In the genomic region with DNA sequence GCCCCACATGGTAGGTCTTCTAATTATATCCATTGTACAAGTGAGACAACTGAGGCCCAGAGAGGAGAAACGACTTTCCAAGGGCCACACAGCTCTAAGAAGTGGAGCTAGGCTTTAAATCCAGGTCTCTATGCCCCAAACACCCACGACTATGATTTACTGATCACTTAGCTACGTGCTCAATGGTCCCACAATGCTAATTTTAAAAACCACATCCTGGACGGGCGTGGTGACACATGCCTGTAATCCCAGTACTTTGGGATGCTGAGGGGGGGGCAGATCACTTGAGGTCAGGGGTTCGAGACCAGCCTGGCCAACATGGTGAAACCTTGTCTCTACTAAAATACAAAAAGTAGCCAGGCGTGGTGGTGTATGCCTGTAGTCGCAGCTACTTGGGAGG, we compare ENCODE assay signal across 12 cellular contexts. TPM values are rescaled to one million over a fixed set of nuclear protein-coding genes. Genes with fewer than 3 reads are reported as not detected.
DNase-seq lines count a peak whose midpoint lies in the region; ATAC-seq and TF ChIP-seq lines count a peak whose summit lies in the region.
"Had no signal": no experiment of that assay in that cellular context is flagged by ENCODE, and none has a peak within 500 bp of the region (broad histone marks: within the 10 kb centered on the region; RNA-seq: fewer than 3 reads in every experiment).

No MANE protein-coding gene starts in this region.

- H3K27ac ChIP-seq in left ventricle myocardium inferior (replicated peaks): peak overlapping the region; percentile 90
- H3K27ac ChIP-seq: SJCRH30 had no signal

- no peak for DNase-seq in left ventricle myocardium inferior
- DNase-seq in cardiac septum (ENCODE audit: low spot score): no peak
- no peak for DNase-seq in activated T-helper 1 cell treated with anti-CD3 and anti-CD28 coated beads, Interleukin-12 subunit alpha, Interleukin-12 subunit beta, Interleukin-2, Interleukin-4 antibody, amounts not matched to agents 30 ng/mL and 10 ng/mL and 1 ng/mL, durations not matched to agents 14 hours and 24 hours and 36 hours (ENCODE audit: low spot score)
- DNase-seq in stimulated activated naive CD8-positive, alpha-beta T cell treated with anti-CD3 and anti-CD28 coated beads, Interleukin-15, amount 100 ng/mL, for 72 hours: peak in 1 of 2 donors; percentile 24
- no peak for DNase-seq in NCI-H1417 (lab: John Stamatoyannopoulos, UW)
- DNase-seq in stimulated activated CD4-positive, alpha-beta T cell treated with anti-CD3 and anti-CD28 coated beads, Interleukin-2, amount 100 ng/mL, for 24 hours: no peak
- DNase-seq: CD8-positive, alpha-beta T cell; NCI-H2227 treated with DMSO at 0.1 percent for 48 hours; SJCRH30 had no signal

- H3K4me3 Mint-ChIP-seq in activated T-helper 1 cell treated with anti-CD3 and anti-CD28 coated beads, Interleukin-12 subunit alpha, Interleukin-12 subunit beta, Interleukin-2, Interleukin-4 antibody, amounts not matched to agents 30 ng/mL and 10 ng/mL and 1 ng/mL, durations not matched to agents 14 hours and 24 hours and 36 hours: no peak overlapping the region
- no peak overlapping the region for H3K4me3 Mint-ChIP-seq in stimulated activated naive CD8-positive, alpha-beta T cell treated with anti-CD3 and anti-CD28 coated beads, Interleukin-15, amount 100 ng/mL, for 72 hours
- H3K4me3 Mint-ChIP-seq: CD8-positive, alpha-beta T cell; nephron had no signal

- H3K36me3 ChIP-seq in left ventricle myocardium inferior: no peaks in the 10 kb centered on the region
- H3K36me3 ChIP-seq: SJCRH30 had no signal

- peaks cover 13% of the 10 kb centered on the region for H3K4me1 Mint-ChIP-seq in activated T-helper 1 cell treated with anti-CD3 and anti-CD28 coated beads, Interleukin-12 subunit alpha, Interleukin-12 subunit beta, Interleukin-2, Interleukin-4 antibody, amounts not matched to agents 30 ng/mL and 10 ng/mL and 1 ng/mL, durations not matched to agents 14 hours and 24 hours and 36 hours (ENCODE audit: low read depth)
- H3K4me1 Mint-ChIP-seq in stimulated activated naive CD8-positive, alpha-beta T cell treated with anti-CD3 and anti-CD28 coated beads, Interleukin-15, amount 100 ng/mL, for 72 hours: peaks cover 12% of the 10 kb centered on the region
- H3K4me1 Mint-ChIP-seq: nephron had no signal

- no peak for TF ChIP-seq CTCF in left ventricle myocardium inferior (IDR thresholded peaks at IDR 0.05; ENCODE audit: borderline replicate concordance)

- H3K9me3 Mint-ChIP-seq in activated T-helper 1 cell treated with anti-CD3 and anti-CD28 coated beads, Interleukin-12 subunit alpha, Interleukin-12 subunit beta, Interleukin-2, Interleukin-4 antibody, amounts not matched to agents 30 ng/mL and 10 ng/mL and 1 ng/mL, durations not matched to agents 14 hours and 24 hours and 36 hours: no peaks in the 10 kb centered on the region
- no peaks in the 10 kb centered on the region for H3K9me3 Mint-ChIP-seq in stimulated activated naive CD8-positive, alpha-beta T cell treated with anti-CD3 and anti-CD28 coated beads, Interleukin-15, amount 100 ng/mL, for 72 hours
- H3K9me3 Mint-ChIP-seq: CD8-positive, alpha-beta T cell; nephron had no signal

- peaks cover 21% of the 10 kb centered on the region for H3K4me1 ChIP-seq in left ventricle myocardium inferior

- intact Hi-C loops in left ventricle myocardium inferior (cut with micrococcal nuclease) (no loop called here), cardiac septum (cut with DNase I) (no loop called here)
- intact Hi-C loops in activated T-helper 1 cell treated with anti-CD3 and anti-CD28 coated beads, Interleukin-12 subunit alpha, Interleukin-12 subunit beta, Interleukin-2, Interleukin-4 antibody, amounts not matched to agents 30 ng/mL and 10 ng/mL and 1 ng/mL, durations not matched to agents 14 hours and 24 hours and 36 hours (cut with micrococcal nuclease): no loop called here

- no peaks in the 10 kb centered on the region for H3K36me3 Mint-ChIP-seq in activated T-helper 1 cell treated with anti-CD3 and anti-CD28 coated beads, Interleukin-12 subunit alpha, Interleukin-12 subunit beta, Interleukin-2, Interleukin-4 antibody, amounts not matched to agents 30 ng/mL and 10 ng/mL and 1 ng/mL, durations not matched to agents 14 hours and 24 hours and 36 hours (ENCODE audit: low read depth)
- H3K36me3 Mint-ChIP-seq: CD8-positive, alpha-beta T cell had no signal

- H3K27ac Mint-ChIP-seq in activated T-helper 1 cell treated with anti-CD3 and anti-CD28 coated beads, Interleukin-12 subunit alpha, Interleukin-12 subunit beta, Interleukin-2, Interleukin-4 antibody, amounts not matched to agents 30 ng/mL and 10 ng/mL and 1 ng/mL, durations not matched to agents 14 hours and 24 hours and 36 hours: peak overlapping the region; percentile 7
- H3K27ac Mint-ChIP-seq in stimulated activated naive CD8-positive, alpha-beta T cell treated with anti-CD3 and anti-CD28 coated beads, Interleukin-15, amount 100 ng/mL, for 72 hours: no peak overlapping the region
- H3K27ac Mint-ChIP-seq: CD8-positive, alpha-beta T cell; nephron had no signal

- H3K4me3 ChIP-seq in left ventricle myocardium inferior: no peak overlapping the region
- H3K4me3 ChIP-seq: SJCRH30 had no signal

- H3K27me3 ChIP-seq in left ventricle myocardium inferior (ENCODE audit: low read depth): peaks cover 6% of the 10 kb centered on the region
- H3K27me3 ChIP-seq: SJCRH30 had no signal

- H3K9me3 ChIP-seq in left ventricle myocardium inferior (replicated peaks): no peaks in the 10 kb centered on the region
- H3K9me3 ChIP-seq: SJCRH30 had no signal

- ATAC-seq in HG03342 (IDR thresholded peaks at IDR 0.05; ENCODE audit: unreplicated experiment) (peak; percentile 12), GM19324 (IDR thresholded peaks at IDR 0.05; ENCODE audit: low FRiP score, unreplicated experiment) (no peak)
- peak; percentile 60 for ATAC-seq in stimulated activated naive CD8-positive, alpha-beta T cell treated with anti-CD3 and anti-CD28 coated beads, Interleukin-15, amount 100 ng/mL, for 72 hours
- ATAC-seq: CD8-positive, alpha-beta T cell had no signal

- no peaks in the 10 kb centered on the region for H3K27me3 Mint-ChIP-seq in activated T-helper 1 cell treated with anti-CD3 and anti-CD28 coated beads, Interleukin-12 subunit alpha, Interleukin-12 subunit beta, Interleukin-2, Interleukin-4 antibody, amounts not matched to agents 30 ng/mL and 10 ng/mL and 1 ng/mL, durations not matched to agents 14 hours and 24 hours and 36 hours (ENCODE audit: insufficient read depth)
- H3K27me3 Mint-ChIP-seq in stimulated activated naive CD8-positive, alpha-beta T cell treated with anti-CD3 and anti-CD28 coated beads, Interleukin-15, amount 100 ng/mL, for 72 hours: peaks cover 6% of the 10 kb centered on the region

RNA-seq across cellular contexts. Expression of a gene that starts 8.4 kb away (rescaled TPM):
- 120 TPM for total RNA-seq in left ventricle myocardium inferior
- 103 TPM for total RNA-seq in cardiac septum
- total RNA-seq in activated T-helper 1 cell treated with anti-CD3 and anti-CD28 coated beads, Interleukin-12 subunit alpha, Interleukin-12 subunit beta, Interleukin-2, Interleukin-4 antibody, amounts not matched to agents 30 ng/mL and 10 ng/mL and 1 ng/mL, durations not matched to agents 14 hours and 24 hours and 36 hours: 139 and 150 TPM in 2 replicates

RNA-seq across cellular contexts. Expression of a gene that starts 31.7 kb away (rescaled TPM):
- 11.5 TPM for total RNA-seq in left ventricle myocardium inferior
- total RNA-seq in cardiac septum: 10.9 TPM
- total RNA-seq in activated T-helper 1 cell treated with anti-CD3 and anti-CD28 coated beads, Interleukin-12 subunit alpha, Interleukin-12 subunit beta, Interleukin-2, Interleukin-4 antibody, amounts not matched to agents 30 ng/mL and 10 ng/mL and 1 ng/mL, durations not matched to agents 14 hours and 24 hours and 36 hours: 24.2 and 24.6 TPM in 2 replicates

RNA-seq across cellular contexts. Expression of a gene that starts 38.1 kb away (rescaled TPM):
- 4.2 TPM for total RNA-seq in left ventricle myocardium inferior
- 2.8 TPM for total RNA-seq in cardiac septum
- total RNA-seq in activated T-helper 1 cell treated with anti-CD3 and anti-CD28 coated beads, Interleukin-12 subunit alpha, Interleukin-12 subunit beta, Interleukin-2, Interleukin-4 antibody, amounts not matched to agents 30 ng/mL and 10 ng/mL and 1 ng/mL, durations not matched to agents 14 hours and 24 hours and 36 hours: not detected in 2 replicates
- total RNA-seq: CD8-positive, alpha-beta T cell had no signal

RNA-seq across cellular contexts. Expression of a gene that starts 47.1 kb away (rescaled TPM):
- total RNA-seq in left ventricle myocardium inferior (93.8 TPM), cardiac septum (58.4 TPM)
- total RNA-seq in activated T-helper 1 cell treated with anti-CD3 and anti-CD28 coated beads, Interleukin-12 subunit alpha, Interleukin-12 subunit beta, Interleukin-2, Interleukin-4 antibody, amounts not matched to agents 30 ng/mL and 10 ng/mL and 1 ng/mL, durations not matched to agents 14 hours and 24 hours and 36 hours: 10.8 and 11.1 TPM in 2 replicates
